Comparison of ENCODE assay signal across 8 cellular contexts in genomic region chr9:42806674-42807073, GRCh38.
DNase-seq lines count a peak whose midpoint lies in the region; ATAC-seq and TF ChIP-seq lines count a peak whose summit lies in the region.
"Not testable (repeated sequence)": the region's sequence is repeated elsewhere in the genome, so short reads cannot be mapped to it uniquely, and the experiment has no call there.

No MANE protein-coding gene starts in this region.

- peak overlapping the region in 3 of 12 donors; percentile 2 to 25 (median 12) for H3K4me3 ChIP-seq in heart left ventricle
- H3K4me3 ChIP-seq in neural progenitor cell, upper lobe of right lung: not testable (repeated sequence)

- TF ChIP-seq CTCF in heart left ventricle (IDR thresholded peaks at IDR 0.05) (peak in 10 of 12 donors; percentile 13 to 52 (median 24)), neural progenitor cell (IDR thresholded peaks at IDR 0.05) (peak; percentile 45)
- not testable (repeated sequence) for TF ChIP-seq CTCF in upper lobe of right lung (IDR thresholded peaks at IDR 0.05)

- H3K9me3 ChIP-seq in heart left ventricle; neural progenitor cell (ENCODE audit: low read depth); upper lobe of right lung: not testable (repeated sequence)

- H2AFZ ChIP-seq in neural progenitor cell (replicated peaks) = not testable (repeated sequence)

- TF ChIP-seq POLR2A in heart left ventricle (IDR thresholded peaks at IDR 0.05) = not testable (repeated sequence)

- H3K9me3 Mint-ChIP-seq in neural progenitor cell = not testable (repeated sequence)

- H3K27ac ChIP-seq in heart left ventricle, neural progenitor cell, upper lobe of right lung: not testable (repeated sequence)

- not testable (repeated sequence) for H3K4me3 Mint-ChIP-seq in neural progenitor cell

- H3K27me3 ChIP-seq in heart left ventricle, upper lobe of right lung: not testable (repeated sequence)
- peaks cover 20% of the 10 kb centered on the region for H3K27me3 ChIP-seq in neural progenitor cell

- H3K4me1 ChIP-seq in heart left ventricle, neural progenitor cell, upper lobe of right lung: not testable (repeated sequence)

- DNase-seq in ELF-1 (ENCODE audit: low read depth, low spot score) (peak; percentile 39), NCI-H146 (lab: John Stamatoyannopoulos, UW) (peak; percentile 15), SK-MEL-5 (ENCODE audit: low read depth, low spot score) (peak; percentile 24), dermis blood vessel endothelial cell (peak; percentile 33), heart left ventricle (peak in 1 of 5 donors; percentile 32), neural progenitor cell (ENCODE audit: low spot score) (peak; percentile 44)
- DNase-seq in left lobe of liver (ENCODE audit: low spot score); upper lobe of right lung: not testable (repeated sequence)

- ATAC-seq in heart left ventricle (peak; percentile 69 to 95 (median 82)), left lobe of liver (peak; percentile 71), upper lobe of right lung (peak; percentile 74)

- H3F3A ChIP-seq in neural progenitor cell (ENCODE audit: low read depth) = not testable (repeated sequence)

- not testable (repeated sequence) for H4K20me1 ChIP-seq in neural progenitor cell (ENCODE audit: low read depth)

- H3K79me2 ChIP-seq in neural progenitor cell (ENCODE audit: low read depth) = not testable (repeated sequence)

- in situ Hi-C loops in SK-MEL-5 (cut with HindIII; ENCODE audit: low pct_unique_long_range_greater_than_20kb, low sequenced_read_pairs) = not testable (repeated sequence)

- not testable (repeated sequence) for H3K36me3 Mint-ChIP-seq in neural progenitor cell

- not testable (repeated sequence) for H3K27me3 Mint-ChIP-seq in neural progenitor cell (ENCODE audit: insufficient read depth, low read depth)

- intact Hi-C loops in heart left ventricle (cut with DNase I); upper lobe of right lung (cut with DNase I): not testable (repeated sequence)

- WGBS in heart left ventricle, 4 donors = 19 to 39% (median 29%) methylated on average over 5 to 21 of the region's 25 CpGs

- not testable (repeated sequence) for H3K36me3 ChIP-seq in heart left ventricle, neural progenitor cell, upper lobe of right lung

- not testable (repeated sequence) for H3K4me2 ChIP-seq in neural progenitor cell

- H3K9ac ChIP-seq in neural progenitor cell = not testable (repeated sequence)

- not testable (repeated sequence) for H3K27ac Mint-ChIP-seq in neural progenitor cell

- not testable (repeated sequence) for H3K4me1 Mint-ChIP-seq in neural progenitor cell
